ENCODE assay signal across 7 cellular contexts in genomic region chr3:54847361-54847760, GRCh38.
"Had no signal": no experiment of that assay in that cellular context is flagged by ENCODE, and none has a peak within 500 bp of the region (broad histone marks: within the 10 kb centered on the region; RNA-seq: fewer than 3 reads in every experiment).

No MANE protein-coding gene starts in this region.

- H3K9ac ChIP-seq: KMS-11 had no signal

- H3K27ac ChIP-seq: HL-60, KMS-11 had no signal

- H3K4me2 ChIP-seq: KMS-11 had no signal

- H3K4me3 ChIP-seq: K562 had no signal

- ATAC-seq: HepG2, K562 had no signal

- DNase-seq: IMR-90, KBM-7, KG1 had no signal
